In the genomic region with DNA sequence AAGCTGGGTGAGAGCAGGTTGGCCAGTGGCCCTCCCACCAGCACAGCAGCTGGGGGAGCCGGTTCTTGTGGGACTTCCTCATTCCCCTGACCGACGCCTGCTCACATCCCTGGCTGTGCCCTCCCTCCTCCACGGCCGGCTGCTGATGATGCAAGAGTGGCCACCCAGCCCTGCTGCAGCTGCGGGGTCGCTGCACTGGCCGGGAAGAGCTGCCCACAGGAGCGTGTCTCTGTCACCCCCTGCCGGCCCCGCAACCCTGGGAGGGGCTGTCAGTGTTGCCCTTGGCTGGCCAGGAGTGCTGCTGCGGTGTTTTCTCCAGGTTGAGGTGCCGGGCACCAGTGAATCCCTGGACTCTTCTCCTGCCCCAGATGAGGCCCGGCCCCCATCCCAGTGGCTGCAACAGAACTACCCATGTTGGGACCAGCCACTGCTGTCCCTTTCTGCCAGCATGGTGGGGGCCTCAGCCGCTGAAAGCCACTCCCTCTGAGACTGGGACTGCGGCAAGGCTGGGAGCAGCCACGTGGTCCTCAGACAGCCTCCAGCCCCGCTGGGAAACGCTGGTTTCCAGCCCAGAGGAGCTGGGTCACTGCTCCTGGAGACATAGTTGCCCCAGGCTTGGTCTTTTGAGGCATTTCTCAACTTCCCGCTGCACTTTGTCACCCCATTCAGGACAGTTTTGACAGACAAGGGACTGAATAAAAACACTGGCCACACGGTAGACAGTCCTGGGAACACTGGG, we compare ENCODE assay signal across 1 cellular context.
TF ChIP-seq lines count a peak whose summit lies in the region.

No MANE protein-coding gene starts in this region.

TF ChIP-seq in HepG2, 621 proteins besides CTCF, POLR2A, EP300 and RAD21 (continued from another document and continues in another):
- TF ChIP-seq, protein P1, sequence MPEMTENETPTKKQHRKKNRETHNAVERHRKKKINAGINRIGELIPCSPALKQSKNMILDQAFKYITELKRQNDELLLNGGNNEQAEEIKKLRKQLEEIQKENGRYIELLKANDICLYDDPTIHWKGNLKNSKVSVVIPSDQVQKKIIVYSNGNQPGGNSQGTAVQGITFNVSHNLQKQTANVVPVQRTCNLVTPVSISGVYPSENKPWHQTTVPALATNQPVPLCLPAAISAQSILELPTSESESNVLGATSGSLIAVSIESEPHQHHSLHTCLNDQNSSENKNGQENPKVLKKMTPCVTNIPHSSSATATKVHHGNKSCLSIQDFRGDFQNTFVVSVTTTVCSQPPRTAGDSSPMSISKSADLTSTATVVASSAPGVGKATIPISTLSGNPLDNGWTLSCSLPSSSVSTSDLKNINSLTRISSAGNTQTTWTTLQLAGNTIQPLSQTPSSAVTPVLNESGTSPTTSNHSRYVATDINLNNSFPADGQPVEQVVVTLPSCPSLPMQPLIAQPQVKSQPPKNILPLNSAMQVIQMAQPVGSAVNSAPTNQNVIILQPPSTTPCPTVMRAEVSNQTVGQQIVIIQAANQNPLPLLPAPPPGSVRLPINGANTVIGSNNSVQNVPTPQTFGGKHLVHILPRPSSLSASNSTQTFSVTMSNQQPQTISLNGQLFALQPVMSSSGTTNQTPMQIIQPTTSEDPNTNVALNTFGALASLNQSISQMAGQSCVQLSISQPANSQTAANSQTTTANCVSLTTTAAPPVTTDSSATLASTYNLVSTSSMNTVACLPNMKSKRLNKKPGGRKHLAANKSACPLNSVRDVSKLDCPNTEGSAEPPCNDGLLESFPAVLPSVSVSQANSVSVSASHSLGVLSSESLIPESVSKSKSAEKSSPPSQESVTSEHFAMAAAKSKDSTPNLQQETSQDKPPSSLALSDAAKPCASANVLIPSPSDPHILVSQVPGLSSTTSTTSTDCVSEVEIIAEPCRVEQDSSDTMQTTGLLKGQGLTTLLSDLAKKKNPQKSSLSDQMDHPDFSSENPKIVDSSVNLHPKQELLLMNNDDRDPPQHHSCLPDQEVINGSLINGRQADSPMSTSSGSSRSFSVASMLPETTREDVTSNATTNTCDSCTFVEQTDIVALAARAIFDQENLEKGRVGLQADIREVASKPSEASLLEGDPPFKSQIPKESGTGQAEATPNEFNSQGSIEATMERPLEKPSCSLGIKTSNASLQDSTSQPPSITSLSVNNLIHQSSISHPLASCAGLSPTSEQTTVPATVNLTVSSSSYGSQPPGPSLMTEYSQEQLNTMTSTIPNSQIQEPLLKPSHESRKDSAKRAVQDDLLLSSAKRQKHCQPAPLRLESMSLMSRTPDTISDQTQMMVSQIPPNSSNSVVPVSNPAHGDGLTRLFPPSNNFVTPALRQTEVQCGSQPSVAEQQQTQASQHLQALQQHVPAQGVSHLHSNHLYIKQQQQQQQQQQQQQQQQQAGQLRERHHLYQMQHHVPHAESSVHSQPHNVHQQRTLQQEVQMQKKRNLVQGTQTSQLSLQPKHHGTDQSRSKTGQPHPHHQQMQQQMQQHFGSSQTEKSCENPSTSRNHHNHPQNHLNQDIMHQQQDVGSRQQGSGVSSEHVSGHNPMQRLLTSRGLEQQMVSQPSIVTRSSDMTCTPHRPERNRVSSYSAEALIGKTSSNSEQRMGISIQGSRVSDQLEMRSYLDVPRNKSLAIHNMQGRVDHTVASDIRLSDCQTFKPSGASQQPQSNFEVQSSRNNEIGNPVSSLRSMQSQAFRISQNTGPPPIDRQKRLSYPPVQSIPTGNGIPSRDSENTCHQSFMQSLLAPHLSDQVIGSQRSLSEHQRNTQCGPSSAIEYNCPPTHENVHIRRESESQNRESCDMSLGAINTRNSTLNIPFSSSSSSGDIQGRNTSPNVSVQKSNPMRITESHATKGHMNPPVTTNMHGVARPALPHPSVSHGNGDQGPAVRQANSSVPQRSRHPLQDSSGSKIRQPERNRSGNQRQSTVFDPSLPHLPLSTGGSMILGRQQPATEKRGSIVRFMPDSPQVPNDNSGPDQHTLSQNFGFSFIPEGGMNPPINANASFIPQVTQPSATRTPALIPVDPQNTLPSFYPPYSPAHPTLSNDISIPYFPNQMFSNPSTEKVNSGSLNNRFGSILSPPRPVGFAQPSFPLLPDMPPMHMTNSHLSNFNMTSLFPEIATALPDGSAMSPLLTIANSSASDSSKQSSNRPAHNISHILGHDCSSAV (CRISPR knock-in tag; IDR thresholded peaks at IDR 0.05; ENCODE audit: borderline replicate concordance), result no peak
- TF ChIP-seq ZBTB7B (CRISPR knock-in tag; IDR thresholded peaks at IDR 0.05) (peak; percentile 61; the same call in 1 of the 2 replicates), NFE2L2 (IDR thresholded peaks at IDR 0.05; ENCODE audit: low read length) (no peak), MEIS1 (CRISPR knock-in tag; IDR thresholded peaks at IDR 0.05; ENCODE audit: borderline replicate concordance) (peak; percentile 65; the same call in 1 of the 2 replicates), GATAD1 (CRISPR knock-in tag; IDR thresholded peaks at IDR 0.05) (peak; percentile 58), GATAD2A (CRISPR knock-in tag; IDR thresholded peaks at IDR 0.05) (peak; percentile 77), KLF6 (CRISPR knock-in tag; IDR thresholded peaks at IDR 0.05) (no peak), NR2F1 (CRISPR knock-in tag; IDR thresholded peaks at IDR 0.05) (0 out of 4 replicates have a peak, but pooled peaks of 1 of the 2 experiments have one; percentile 10), SYNCRIP (IDR thresholded peaks at IDR 0.05; ENCODE audit: insufficient read depth, low read depth, low read length) (no peak), ERF (CRISPR knock-in tag; IDR thresholded peaks at IDR 0.05) (peak; percentile 69), ZNF558 (CRISPR knock-in tag; IDR thresholded peaks at IDR 0.05; ENCODE audit: borderline replicate concordance) (0 out of 2 replicates have a peak, but pooled peaks have one; percentile 50), HES4 (CRISPR knock-in tag; IDR thresholded peaks at IDR 0.05; ENCODE audit: borderline replicate concordance) (no peak), JUN (CRISPR knock-in tag; IDR thresholded peaks at IDR 0.05) (no peak), SSRP1 (CRISPR knock-in tag; IDR thresholded peaks at IDR 0.05) (no peak), HDAC1 (CRISPR knock-in tag; IDR thresholded peaks at IDR 0.05) (peak; percentile 58), KDM5B (CRISPR knock-in tag; IDR thresholded peaks at IDR 0.05; ENCODE audit: borderline replicate concordance) (0 out of 2 replicates have a peak, but pooled peaks have one; percentile 10), EED (CRISPR knock-in tag; IDR thresholded peaks at IDR 0.05) (no peak), ZBTB21 (CRISPR knock-in tag; IDR thresholded peaks at IDR 0.05) (no peak), MAZ (IDR thresholded peaks at IDR 0.05; ENCODE audit: borderline replicate concordance, low read depth, low read length) (peak; percentile 63), MAZ (CRISPR knock-in tag; IDR thresholded peaks at IDR 0.05; ENCODE audit: low read depth) (peak; percentile 90), ARID2 (CRISPR knock-in tag; IDR thresholded peaks at IDR 0.05; ENCODE audit: borderline replicate concordance) (no peak), MYC (CRISPR knock-in tag; IDR thresholded peaks at IDR 0.05; ENCODE audit: borderline replicate concordance) (peak; percentile 80), ELF4 (CRISPR knock-in tag; IDR thresholded peaks at IDR 0.05; ENCODE audit: borderline replicate concordance) (no peak), NFYB (CRISPR knock-in tag; IDR thresholded peaks at IDR 0.05) (0 out of 2 replicates have a peak, but pooled peaks have one; percentile 12), HOXA3 (CRISPR knock-in tag; IDR thresholded peaks at IDR 0.05) (peak; percentile 80; the same call in 1 of the 2 replicates), CEBPG (CRISPR knock-in tag; IDR thresholded peaks at IDR 0.05) (peak; percentile 99), ZNF768 (CRISPR knock-in tag; IDR thresholded peaks at IDR 0.05) (peak; percentile 37; the same call in 1 of the 2 replicates), MXI1 (IDR thresholded peaks at IDR 0.05; ENCODE audit: borderline replicate concordance, low read depth, low read length) (peak; percentile 33; the same call in 1 of the 3 replicates), JARID2 (CRISPR knock-in tag; IDR thresholded peaks at IDR 0.05; ENCODE audit: insufficient replicate concordance) (peak; percentile 40), ZNF263 (CRISPR knock-in tag; IDR thresholded peaks at IDR 0.05) (peak; percentile 92)
- TF ChIP-seq, protein P2, sequence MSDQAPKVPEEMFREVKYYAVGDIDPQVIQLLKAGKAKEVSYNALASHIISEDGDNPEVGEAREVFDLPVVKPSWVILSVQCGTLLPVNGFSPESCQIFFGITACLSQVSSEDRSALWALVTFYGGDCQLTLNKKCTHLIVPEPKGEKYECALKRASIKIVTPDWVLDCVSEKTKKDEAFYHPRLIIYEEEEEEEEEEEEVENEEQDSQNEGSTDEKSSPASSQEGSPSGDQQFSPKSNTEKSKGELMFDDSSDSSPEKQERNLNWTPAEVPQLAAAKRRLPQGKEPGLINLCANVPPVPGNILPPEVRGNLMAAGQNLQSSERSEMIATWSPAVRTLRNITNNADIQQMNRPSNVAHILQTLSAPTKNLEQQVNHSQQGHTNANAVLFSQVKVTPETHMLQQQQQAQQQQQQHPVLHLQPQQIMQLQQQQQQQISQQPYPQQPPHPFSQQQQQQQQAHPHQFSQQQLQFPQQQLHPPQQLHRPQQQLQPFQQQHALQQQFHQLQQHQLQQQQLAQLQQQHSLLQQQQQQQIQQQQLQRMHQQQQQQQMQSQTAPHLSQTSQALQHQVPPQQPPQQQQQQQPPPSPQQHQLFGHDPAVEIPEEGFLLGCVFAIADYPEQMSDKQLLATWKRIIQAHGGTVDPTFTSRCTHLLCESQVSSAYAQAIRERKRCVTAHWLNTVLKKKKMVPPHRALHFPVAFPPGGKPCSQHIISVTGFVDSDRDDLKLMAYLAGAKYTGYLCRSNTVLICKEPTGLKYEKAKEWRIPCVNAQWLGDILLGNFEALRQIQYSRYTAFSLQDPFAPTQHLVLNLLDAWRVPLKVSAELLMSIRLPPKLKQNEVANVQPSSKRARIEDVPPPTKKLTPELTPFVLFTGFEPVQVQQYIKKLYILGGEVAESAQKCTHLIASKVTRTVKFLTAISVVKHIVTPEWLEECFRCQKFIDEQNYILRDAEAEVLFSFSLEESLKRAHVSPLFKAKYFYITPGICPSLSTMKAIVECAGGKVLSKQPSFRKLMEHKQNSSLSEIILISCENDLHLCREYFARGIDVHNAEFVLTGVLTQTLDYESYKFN (CRISPR knock-in tag; conservative IDR thresholded peaks at IDR 0.05), result 0 out of 2 replicates have a peak, but pooled peaks have one; percentile 47
- TF ChIP-seq, protein P3, sequence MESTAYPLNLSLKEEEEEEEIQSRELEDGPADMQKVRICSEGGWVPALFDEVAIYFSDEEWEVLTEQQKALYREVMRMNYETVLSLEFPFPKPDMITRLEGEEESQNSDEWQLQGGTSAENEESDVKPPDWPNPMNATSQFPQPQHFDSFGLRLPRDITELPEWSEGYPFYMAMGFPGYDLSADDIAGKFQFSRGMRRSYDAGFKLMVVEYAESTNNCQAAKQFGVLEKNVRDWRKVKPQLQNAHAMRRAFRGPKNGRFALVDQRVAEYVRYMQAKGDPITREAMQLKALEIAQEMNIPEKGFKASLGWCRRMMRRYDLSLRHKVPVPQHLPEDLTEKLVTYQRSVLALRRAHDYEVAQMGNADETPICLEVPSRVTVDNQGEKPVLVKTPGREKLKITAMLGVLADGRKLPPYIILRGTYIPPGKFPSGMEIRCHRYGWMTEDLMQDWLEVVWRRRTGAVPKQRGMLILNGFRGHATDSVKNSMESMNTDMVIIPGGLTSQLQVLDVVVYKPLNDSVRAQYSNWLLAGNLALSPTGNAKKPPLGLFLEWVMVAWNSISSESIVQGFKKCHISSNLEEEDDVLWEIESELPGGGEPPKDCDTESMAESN (CRISPR knock-in tag; conservative IDR thresholded peaks at IDR 0.05), result peak; percentile 35
- TF ChIP-seq, protein P4, sequence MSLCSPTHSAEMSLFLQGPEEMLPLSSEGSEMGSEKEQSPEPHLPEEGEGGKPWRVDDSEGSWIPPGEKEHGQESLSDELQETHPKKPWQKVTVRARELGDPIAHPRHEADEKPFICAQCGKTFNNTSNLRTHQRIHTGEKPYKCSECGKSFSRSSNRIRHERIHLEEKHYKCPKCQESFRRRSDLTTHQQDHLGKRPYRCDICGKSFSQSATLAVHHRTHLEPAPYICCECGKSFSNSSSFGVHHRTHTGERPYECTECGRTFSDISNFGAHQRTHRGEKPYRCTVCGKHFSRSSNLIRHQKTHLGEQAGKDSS (CRISPR knock-in tag; IDR thresholded peaks at IDR 0.05; ENCODE audit: borderline replicate concordance, low read depth), result peak; percentile 89; the same call in 1 of the 2 replicates
- TF ChIP-seq, protein P5, sequence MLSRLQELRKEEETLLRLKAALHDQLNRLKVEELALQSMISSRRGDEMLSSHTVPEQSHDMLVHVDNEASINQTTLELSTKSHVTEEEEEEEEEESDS (CRISPR knock-in tag; IDR thresholded peaks at IDR 0.05; ENCODE audit: borderline replicate concordance), result no peak
- TF ChIP-seq, protein P6, sequence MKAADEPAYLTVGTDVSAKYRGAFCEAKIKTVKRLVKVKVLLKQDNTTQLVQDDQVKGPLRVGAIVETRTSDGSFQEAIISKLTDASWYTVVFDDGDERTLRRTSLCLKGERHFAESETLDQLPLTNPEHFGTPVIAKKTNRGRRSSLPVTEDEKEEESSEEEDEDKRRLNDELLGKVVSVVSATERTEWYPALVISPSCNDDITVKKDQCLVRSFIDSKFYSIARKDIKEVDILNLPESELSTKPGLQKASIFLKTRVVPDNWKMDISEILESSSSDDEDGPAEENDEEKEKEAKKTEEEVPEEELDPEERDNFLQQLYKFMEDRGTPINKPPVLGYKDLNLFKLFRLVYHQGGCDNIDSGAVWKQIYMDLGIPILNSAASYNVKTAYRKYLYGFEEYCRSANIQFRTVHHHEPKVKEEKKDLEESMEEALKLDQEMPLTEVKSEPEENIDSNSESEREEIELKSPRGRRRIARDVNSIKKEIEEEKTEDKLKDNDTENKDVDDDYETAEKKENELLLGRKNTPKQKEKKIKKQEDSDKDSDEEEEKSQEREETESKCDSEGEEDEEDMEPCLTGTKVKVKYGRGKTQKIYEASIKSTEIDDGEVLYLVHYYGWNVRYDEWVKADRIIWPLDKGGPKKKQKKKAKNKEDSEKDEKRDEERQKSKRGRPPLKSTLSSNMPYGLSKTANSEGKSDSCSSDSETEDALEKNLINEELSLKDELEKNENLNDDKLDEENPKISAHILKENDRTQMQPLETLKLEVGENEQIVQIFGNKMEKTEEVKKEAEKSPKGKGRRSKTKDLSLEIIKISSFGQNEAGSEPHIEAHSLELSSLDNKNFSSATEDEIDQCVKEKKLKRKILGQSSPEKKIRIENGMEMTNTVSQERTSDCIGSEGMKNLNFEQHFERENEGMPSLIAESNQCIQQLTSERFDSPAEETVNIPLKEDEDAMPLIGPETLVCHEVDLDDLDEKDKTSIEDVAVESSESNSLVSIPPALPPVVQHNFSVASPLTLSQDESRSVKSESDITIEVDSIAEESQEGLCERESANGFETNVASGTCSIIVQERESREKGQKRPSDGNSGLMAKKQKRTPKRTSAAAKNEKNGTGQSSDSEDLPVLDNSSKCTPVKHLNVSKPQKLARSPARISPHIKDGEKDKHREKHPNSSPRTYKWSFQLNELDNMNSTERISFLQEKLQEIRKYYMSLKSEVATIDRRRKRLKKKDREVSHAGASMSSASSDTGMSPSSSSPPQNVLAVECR (CRISPR knock-in tag; IDR thresholded peaks at IDR 0.05; ENCODE audit: borderline replicate concordance), result peak; percentile 80; the same call in 1 of the 2 replicates
